In genomic region chr19:31232871-31233270, GRCh38 we compare ENCODE assay signal across 21 cellular contexts.
A peak's percentile ranks its signal among the peaks of the same experiment; 100 is the strongest.
DNase-seq lines count a peak whose midpoint lies in the region; ATAC-seq and TF ChIP-seq lines count a peak whose summit lies in the region.
"Had no signal": no experiment of that assay in that cellular context is flagged by ENCODE, and none has a peak within 500 bp of the region (broad histone marks: within the 10 kb centered on the region; RNA-seq: fewer than 3 reads in every experiment).

No MANE protein-coding gene starts in this region.

- H3K36me3 Mint-ChIP-seq in naive thymus-derived CD8-positive, alpha-beta T cell, result no peaks in the 10 kb centered on the region
- H3K36me3 Mint-ChIP-seq: IgD-negative memory B cell; stimulated activated memory B cell treated with anti-CD40 and anti-IgM and Interleukin-4, amounts not matched to agents 10 μg/mL and 1 μg/mL and 100 μg/mL, for 72 hours had no signal

- no peaks in the 10 kb centered on the region for H3K4me1 ChIP-seq in hepatocyte (ENCODE audit: insufficient read depth)
- H3K4me1 ChIP-seq in heart right ventricle, result no peaks in the 10 kb centered on the region
- H3K4me1 ChIP-seq: sigmoid colon, upper lobe of left lung had no signal

- H3K4me3 ChIP-seq in brain microvascular endothelial cell (ENCODE audit: low read depth, low read length), result no peak overlapping the region
- no peak overlapping the region for H3K4me3 ChIP-seq in hepatocyte
- no peak overlapping the region for H3K4me3 ChIP-seq in heart right ventricle
- H3K4me3 ChIP-seq: sigmoid colon, SK-N-MC, upper lobe of left lung had no signal

- in situ Hi-C loops in brain microvascular endothelial cell (cut with HindIII; ENCODE audit: low pct_ligation_motif_present, low sequenced_read_pairs), result no loop called here

- H3K27ac ChIP-seq in brain microvascular endothelial cell (peak overlapping the region; percentile 46), hepatocyte (peak overlapping the region; percentile 21), heart right ventricle (no peak overlapping the region)
- H3K27ac ChIP-seq: sigmoid colon, upper lobe of left lung had no signal

- H3K36me3 ChIP-seq in brain microvascular endothelial cell (replicated peaks), result no peaks in the 10 kb centered on the region
- H3K36me3 ChIP-seq in hepatocyte (replicated peaks; ENCODE audit: insufficient read depth, low read depth), result no peaks in the 10 kb centered on the region
- H3K36me3 ChIP-seq in heart right ventricle, result no peaks in the 10 kb centered on the region
- H3K36me3 ChIP-seq: sigmoid colon, upper lobe of left lung had no signal

- no peak overlapping the region for H2AFZ ChIP-seq in hepatocyte

- no peaks in the 10 kb centered on the region for H3K79me2 ChIP-seq in hepatocyte

- intact Hi-C loops in heart right ventricle (cut with DNase I), result no loop called here

- H3K9me3 ChIP-seq in hepatocyte (ENCODE audit: low read depth) (no peaks in the 10 kb centered on the region), heart right ventricle (no peaks in the 10 kb centered on the region)
- H3K9me3 ChIP-seq: sigmoid colon, upper lobe of left lung had no signal

- no peak for ATAC-seq in heart right ventricle
- ATAC-seq in naive thymus-derived CD8-positive, alpha-beta T cell, result no peak
- ATAC-seq: activated CD8-positive, alpha-beta T cell treated with anti-CD3 and anti-CD28 coated beads for 36 hours; stimulated activated memory B cell treated with anti-CD40 and anti-IgM and Interleukin-4, amounts not matched to agents 10 μg/mL and 1 μg/mL and 100 μg/mL, for 72 hours had no signal

- 79% methylated on average over 3 of the region's 3 CpGs for WGBS in hepatocyte (ENCODE audit: low lambda C conversion rate, missing lambda C conversion rate)
- WGBS in heart right ventricle, 2 donors, result 89 to 93% methylated on average over 3 of the region's 3 CpGs

- TF ChIP-seq CTCF in brain microvascular endothelial cell (IDR thresholded peaks at IDR 0.05; ENCODE audit: low read depth, low read length, missing control alignments) (no peak), hepatocyte (IDR thresholded peaks at IDR 0.05; ENCODE audit: poor library complexity) (no peak), heart right ventricle (IDR thresholded peaks at IDR 0.05) (no peak)

- H3K4me3 Mint-ChIP-seq in naive thymus-derived CD8-positive, alpha-beta T cell, result no peak overlapping the region
- H3K4me3 Mint-ChIP-seq: activated CD8-positive, alpha-beta T cell treated with anti-CD3 and anti-CD28 coated beads for 36 hours; IgD-negative memory B cell; stimulated activated memory B cell treated with anti-CD40 and anti-IgM and Interleukin-4, amounts not matched to agents 10 μg/mL and 1 μg/mL and 100 μg/mL, for 72 hours had no signal

- POLR2A ChIA-PET in naive thymus-derived CD8-positive, alpha-beta T cell (lab: Charles Lee), result no interaction called here

- H3K4me1 Mint-ChIP-seq in naive thymus-derived CD8-positive, alpha-beta T cell, result no peaks in the 10 kb centered on the region
- H3K4me1 Mint-ChIP-seq: IgD-negative memory B cell; stimulated activated memory B cell treated with anti-CD40 and anti-IgM and Interleukin-4, amounts not matched to agents 10 μg/mL and 1 μg/mL and 100 μg/mL, for 72 hours had no signal

- H3K27me3 Mint-ChIP-seq in naive thymus-derived CD8-positive, alpha-beta T cell, result peaks cover 5 to 12% (median 10%) of the 10 kb centered on the region in 5 donors
- H3K27me3 Mint-ChIP-seq: IgD-negative memory B cell; stimulated activated memory B cell treated with anti-CD40 and anti-IgM and Interleukin-4, amounts not matched to agents 10 μg/mL and 1 μg/mL and 100 μg/mL, for 72 hours had no signal

- H3K9me2 ChIP-seq in hepatocyte (replicated peaks; ENCODE audit: insufficient read depth), result no peaks in the 10 kb centered on the region

- peak; percentile 36 for DNase-seq in AG08396 (ENCODE audit: low spot score)
- DNase-seq in HS-5 (ENCODE audit: low read depth), result peak; percentile 91
- peak; percentile 63 for DNase-seq in brain microvascular endothelial cell
- no peak for DNase-seq in hepatocyte (ENCODE audit: low spot score)
- DNase-seq in heart right ventricle, result no peak
- no peak for DNase-seq in naive thymus-derived CD8-positive, alpha-beta T cell
- DNase-seq in kidney glomerular epithelial cell (lab: John Stamatoyannopoulos, UW), result no peak
- no peak for DNase-seq in SK-N-DZ (ENCODE audit: low spot score)
- DNase-seq: activated CD8-positive, alpha-beta T cell treated with anti-CD3 and anti-CD28 coated beads for 36 hours; anterior cingulate cortex; C1 segment of cervical spinal cord; DMS79 treated with DMSO at 0.1 percent for 48 hours; effector CD8-positive, alpha-beta T cell; midbrain; NCI-H1105; NCI-H2227 treated with DMSO at 0.1 percent for 48 hours; sigmoid colon; upper lobe of left lung had no signal

- H3K27me3 ChIP-seq in brain microvascular endothelial cell (replicated peaks) (no peaks in the 10 kb centered on the region), hepatocyte (no peaks in the 10 kb centered on the region), heart right ventricle (peaks cover 0 to 8% (median 0%) of the 10 kb centered on the region in 7 donors)
- H3K27me3 ChIP-seq: sigmoid colon, upper lobe of left lung had no signal

- H3K27ac Mint-ChIP-seq in naive thymus-derived CD8-positive, alpha-beta T cell, result no peak overlapping the region
- H3K27ac Mint-ChIP-seq: activated CD8-positive, alpha-beta T cell treated with anti-CD3 and anti-CD28 coated beads for 36 hours; IgD-negative memory B cell; stimulated activated memory B cell treated with anti-CD40 and anti-IgM and Interleukin-4, amounts not matched to agents 10 μg/mL and 1 μg/mL and 100 μg/mL, for 72 hours had no signal

- no peaks in the 10 kb centered on the region for H4K20me1 ChIP-seq in hepatocyte (ENCODE audit: insufficient read depth, poor library complexity, severe bottlenecking)

- no peak overlapping the region for H3K4me2 ChIP-seq in hepatocyte

- H3K9me3 Mint-ChIP-seq in naive thymus-derived CD8-positive, alpha-beta T cell, result no peaks in the 10 kb centered on the region
- H3K9me3 Mint-ChIP-seq: activated CD8-positive, alpha-beta T cell treated with anti-CD3 and anti-CD28 coated beads for 36 hours had no signal

Comparison
In these comparisons a context has a peak if more than half of its experiments do, and no peak if none do; other contexts are left out.
1. DNase-seq: peak in AG08396 (single experiment), HS-5 (single experiment) and brain microvascular endothelial cell (single experiment); none in hepatocyte (single experiment), heart right ventricle (0 of 2), naive thymus-derived CD8-positive, alpha-beta T cell (0 of 10), kidney glomerular epithelial cell (single experiment) and SK-N-DZ (single experiment).
2. H3K27ac ChIP-seq: peak in brain microvascular endothelial cell (single experiment) and hepatocyte (single experiment); none in heart right ventricle (0 of 10).